ENCODE assay signal across 27 cellular contexts in the genomic region with DNA sequence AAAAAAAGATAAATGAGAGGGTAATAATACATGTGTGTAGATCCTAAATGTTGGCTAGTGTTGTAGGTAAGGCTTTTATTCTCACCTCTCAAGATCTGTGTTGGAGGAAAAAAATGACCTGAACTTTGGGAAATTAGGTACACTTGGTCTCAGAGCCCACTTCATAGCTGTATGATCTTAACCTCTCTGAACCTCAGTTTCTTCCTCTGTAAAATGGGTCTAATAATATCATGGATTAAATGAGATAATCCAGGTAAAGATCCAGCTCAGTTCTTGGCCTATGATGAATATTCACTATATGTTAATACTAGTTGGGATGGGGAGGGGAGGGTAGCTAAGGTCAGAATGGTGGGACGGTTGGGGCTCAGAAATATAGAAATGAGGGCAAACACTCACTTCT.
"Had no signal": no experiment of that assay in that cellular context is flagged by ENCODE, and none has a peak within 500 bp of the region (broad histone marks: within the 10 kb centered on the region; RNA-seq: fewer than 3 reads in every experiment).

No MANE protein-coding gene starts in this region.

- H3K27me3 ChIP-seq: testis, thyroid gland, transverse colon, upper lobe of left lung, uterus, vagina had no signal

- H3K9me3 ChIP-seq: stomach, suprapubic skin, testis, thoracic aorta, thyroid gland, tibial artery, transverse colon, upper lobe of left lung, upper lobe of right lung, uterus, vagina had no signal

- DNase-seq: stimulated activated CD4-positive, alpha-beta T cell treated with anti-CD3 and anti-CD28 coated beads, Interleukin-2, amount 100 ng/mL, for 48 hours; stimulated activated CD4-positive, alpha-beta T cell treated with anti-CD3 and anti-CD28 coated beads, Interleukin-4, amount 100 ng/mL, for 1 hour; stimulated activated CD4-positive, alpha-beta T cell treated with anti-CD3 and anti-CD28 coated beads, Interleukin-4, amount 100 ng/mL, for 24 hours; stimulated activated CD4-positive, alpha-beta T cell treated with anti-CD3 and anti-CD28 coated beads, Interleukin-4, amount 100 ng/mL, for 4 hours; stimulated activated CD8-positive, alpha-beta memory T cell treated with anti-CD3 and anti-CD28 coated beads, Interleukin-4, amount 100 ng/mL, for 48 hours; stimulated activated naive B cell treated with anti-CD40 and anti-IgM and Interleukin-4, amounts not matched to agents 10 μg/mL and 1 μg/mL and 100 μg/mL, for 72 hours; stimulated activated naive CD4-positive, alpha-beta T cell; stimulated activated naive CD4-positive, alpha-beta T cell treated with Interleukin-2 at 50 U/mL for 16 hours; stimulated activated naive CD8-positive, alpha-beta T cell treated with anti-CD3 and anti-CD28 coated beads, Interleukin-15, amount 100 ng/mL, for 72 hours; stimulated activated naive CD8-positive, alpha-beta T cell treated with anti-CD3 and anti-CD28 coated beads, Interleukin-15, Interleukin-2, amounts not matched to agents 100 U/mL and 50 U/mL, for 24 hours; stomach; substantia nigra; testis; thyroid gland; tibial artery; transverse colon; trophoblast cell; upper lobe of left lung; upper lobe of right lung; uterus had no signal

- H3K4me1 ChIP-seq: testis, tibial artery, transverse colon, upper lobe of right lung, uterus, vagina had no signal

- H3K36me3 ChIP-seq: stomach, suprapubic skin, thoracic aorta, thyroid gland, tibial artery, tibial nerve, transverse colon, upper lobe of left lung, upper lobe of right lung, uterus, vagina had no signal

- H3K4me3 ChIP-seq: stomach, suprapubic skin, testis, thoracic aorta, thyroid gland, tibial artery, tibial nerve, transverse colon, upper lobe of left lung, upper lobe of right lung, uterus, vagina had no signal

- H3K27ac ChIP-seq: stomach, suprapubic skin, testis, thoracic aorta, thyroid gland, tibial artery, tibial nerve, transverse colon, upper lobe of left lung, upper lobe of right lung, uterus, vagina had no signal

- ATAC-seq: stimulated activated effector memory CD8-positive, alpha-beta T cell treated with anti-CD3 and anti-CD28 coated beads, Interleukin-12 subunit alpha, Interleukin-12 subunit beta, amount 100 ng/mL, for 72 hours; stimulated activated memory B cell treated with anti-CD40 and anti-IgM and Interleukin-4, amounts not matched to agents 10 μg/mL and 1 μg/mL and 100 μg/mL, for 72 hours; stimulated activated naive B cell treated with anti-CD40 and anti-IgM and Interleukin-4, amounts not matched to agents 10 μg/mL and 1 μg/mL and 100 μg/mL, for 72 hours; stimulated activated naive CD8-positive, alpha-beta T cell treated with anti-CD3 and anti-CD28 coated beads, Interleukin-15, amount 100 ng/mL, for 72 hours; stimulated activated naive CD8-positive, alpha-beta T cell treated with anti-CD3 and anti-CD28 coated beads, Interleukin-15, Interleukin-2, amounts not matched to agents 100 U/mL and 50 U/mL, for 24 hours; upper lobe of right lung had no signal

- FAIRE-seq: urothelium cell line had no signal
